In the genomic region with DNA sequence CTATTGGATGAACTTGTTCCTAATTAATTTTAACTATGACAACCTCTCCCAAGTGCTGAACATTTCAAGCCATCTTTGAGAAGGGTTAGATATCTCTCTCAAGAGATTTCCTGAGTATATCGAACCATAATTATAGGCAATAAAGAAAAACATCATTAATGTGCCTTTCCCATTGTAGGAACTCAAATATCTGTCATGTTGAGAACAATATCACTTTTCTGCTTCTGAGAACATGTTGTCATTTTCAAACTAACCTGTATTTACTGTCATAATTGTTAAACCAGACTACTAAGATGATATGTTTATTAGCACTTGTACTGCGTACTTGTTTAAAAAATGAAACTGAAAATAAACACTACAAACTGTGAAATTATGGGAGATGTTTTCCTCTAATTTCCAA, we compare ENCODE assay signal across 2 cellular contexts.
TF ChIP-seq lines count a peak whose summit lies in the region.

No MANE protein-coding gene starts in this region.

TF ChIP-seq in liver, 16 proteins besides CTCF, POLR2A, EP300 and RAD21 (continued from another document):
- TF ChIP-seq, protein P1, sequence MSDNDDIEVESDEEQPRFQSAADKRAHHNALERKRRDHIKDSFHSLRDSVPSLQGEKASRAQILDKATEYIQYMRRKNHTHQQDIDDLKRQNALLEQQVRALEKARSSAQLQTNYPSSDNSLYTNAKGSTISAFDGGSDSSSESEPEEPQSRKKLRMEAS (IDR thresholded peaks at IDR 0.05) = no peak
- TF ChIP-seq, protein P2, sequence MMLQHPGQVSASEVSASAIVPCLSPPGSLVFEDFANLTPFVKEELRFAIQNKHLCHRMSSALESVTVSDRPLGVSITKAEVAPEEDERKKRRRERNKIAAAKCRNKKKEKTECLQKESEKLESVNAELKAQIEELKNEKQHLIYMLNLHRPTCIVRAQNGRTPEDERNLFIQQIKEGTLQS (IDR thresholded peaks at IDR 0.05) = no peak
- TF ChIP-seq NR2F2 (IDR thresholded peaks at IDR 0.05) (no peak), HNF4A (conservative IDR thresholded peaks at IDR 0.05) (no peak), HNF4G (IDR thresholded peaks at IDR 0.05) (no peak), SP1 (IDR thresholded peaks at IDR 0.05) (no peak), GABPA (IDR thresholded peaks at IDR 0.05 in 1 of 2, conservative IDR thresholded peaks at IDR 0.05 in 1 of 2) (no peak), TAF1 (conservative IDR thresholded peaks at IDR 0.05) (no peak)
- TF ChIP-seq, protein P3, sequence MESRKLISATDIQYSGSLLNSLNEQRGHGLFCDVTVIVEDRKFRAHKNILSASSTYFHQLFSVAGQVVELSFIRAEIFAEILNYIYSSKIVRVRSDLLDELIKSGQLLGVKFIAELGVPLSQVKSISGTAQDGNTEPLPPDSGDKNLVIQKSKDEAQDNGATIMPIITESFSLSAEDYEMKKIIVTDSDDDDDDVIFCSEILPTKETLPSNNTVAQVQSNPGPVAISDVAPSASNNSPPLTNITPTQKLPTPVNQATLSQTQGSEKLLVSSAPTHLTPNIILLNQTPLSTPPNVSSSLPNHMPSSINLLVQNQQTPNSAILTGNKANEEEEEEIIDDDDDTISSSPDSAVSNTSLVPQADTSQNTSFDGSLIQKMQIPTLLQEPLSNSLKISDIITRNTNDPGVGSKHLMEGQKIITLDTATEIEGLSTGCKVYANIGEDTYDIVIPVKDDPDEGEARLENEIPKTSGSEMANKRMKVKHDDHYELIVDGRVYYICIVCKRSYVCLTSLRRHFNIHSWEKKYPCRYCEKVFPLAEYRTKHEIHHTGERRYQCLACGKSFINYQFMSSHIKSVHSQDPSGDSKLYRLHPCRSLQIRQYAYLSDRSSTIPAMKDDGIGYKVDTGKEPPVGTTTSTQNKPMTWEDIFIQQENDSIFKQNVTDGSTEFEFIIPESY (IDR thresholded peaks at IDR 0.05) = no peak

TF ChIP-seq in HepG2, 621 proteins besides CTCF, POLR2A, EP300 and RAD21 (continued from another document):
- no peak for TF ChIP-seq EEA1 (CRISPR knock-in tag; IDR thresholded peaks at IDR 0.05; ENCODE audit: borderline replicate concordance)
- no peak for TF ChIP-seq NFIB (CRISPR knock-in tag; IDR thresholded peaks at IDR 0.05; ENCODE audit: borderline replicate concordance)
- TF ChIP-seq, protein P4, sequence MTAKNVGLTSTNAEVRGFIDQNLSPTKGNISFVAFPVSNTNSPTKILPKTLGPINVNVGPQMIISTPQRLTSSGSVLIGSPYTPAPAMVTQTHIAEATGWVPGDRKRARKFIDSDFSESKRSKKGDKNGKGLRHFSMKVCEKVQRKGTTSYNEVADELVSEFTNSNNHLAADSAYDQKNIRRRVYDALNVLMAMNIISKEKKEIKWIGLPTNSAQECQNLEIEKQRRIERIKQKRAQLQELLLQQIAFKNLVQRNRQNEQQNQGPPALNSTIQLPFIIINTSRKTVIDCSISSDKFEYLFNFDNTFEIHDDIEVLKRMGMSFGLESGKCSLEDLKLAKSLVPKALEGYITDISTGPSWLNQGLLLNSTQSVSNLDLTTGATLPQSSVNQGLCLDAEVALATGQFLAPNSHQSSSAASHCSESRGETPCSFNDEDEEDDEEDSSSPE (CRISPR knock-in tag; IDR thresholded peaks at IDR 0.05) = no peak
- TF ChIP-seq, protein P5, sequence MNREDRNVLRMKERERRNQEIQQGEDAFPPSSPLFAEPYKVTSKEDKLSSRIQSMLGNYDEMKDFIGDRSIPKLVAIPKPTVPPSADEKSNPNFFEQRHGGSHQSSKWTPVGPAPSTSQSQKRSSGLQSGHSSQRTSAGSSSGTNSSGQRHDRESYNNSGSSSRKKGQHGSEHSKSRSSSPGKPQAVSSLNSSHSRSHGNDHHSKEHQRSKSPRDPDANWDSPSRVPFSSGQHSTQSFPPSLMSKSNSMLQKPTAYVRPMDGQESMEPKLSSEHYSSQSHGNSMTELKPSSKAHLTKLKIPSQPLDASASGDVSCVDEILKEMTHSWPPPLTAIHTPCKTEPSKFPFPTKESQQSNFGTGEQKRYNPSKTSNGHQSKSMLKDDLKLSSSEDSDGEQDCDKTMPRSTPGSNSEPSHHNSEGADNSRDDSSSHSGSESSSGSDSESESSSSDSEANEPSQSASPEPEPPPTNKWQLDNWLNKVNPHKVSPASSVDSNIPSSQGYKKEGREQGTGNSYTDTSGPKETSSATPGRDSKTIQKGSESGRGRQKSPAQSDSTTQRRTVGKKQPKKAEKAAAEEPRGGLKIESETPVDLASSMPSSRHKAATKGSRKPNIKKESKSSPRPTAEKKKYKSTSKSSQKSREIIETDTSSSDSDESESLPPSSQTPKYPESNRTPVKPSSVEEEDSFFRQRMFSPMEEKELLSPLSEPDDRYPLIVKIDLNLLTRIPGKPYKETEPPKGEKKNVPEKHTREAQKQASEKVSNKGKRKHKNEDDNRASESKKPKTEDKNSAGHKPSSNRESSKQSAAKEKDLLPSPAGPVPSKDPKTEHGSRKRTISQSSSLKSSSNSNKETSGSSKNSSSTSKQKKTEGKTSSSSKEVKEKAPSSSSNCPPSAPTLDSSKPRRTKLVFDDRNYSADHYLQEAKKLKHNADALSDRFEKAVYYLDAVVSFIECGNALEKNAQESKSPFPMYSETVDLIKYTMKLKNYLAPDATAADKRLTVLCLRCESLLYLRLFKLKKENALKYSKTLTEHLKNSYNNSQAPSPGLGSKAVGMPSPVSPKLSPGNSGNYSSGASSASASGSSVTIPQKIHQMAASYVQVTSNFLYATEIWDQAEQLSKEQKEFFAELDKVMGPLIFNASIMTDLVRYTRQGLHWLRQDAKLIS (CRISPR knock-in tag; IDR thresholded peaks at IDR 0.05) = no peak
- TF ChIP-seq, protein P6, sequence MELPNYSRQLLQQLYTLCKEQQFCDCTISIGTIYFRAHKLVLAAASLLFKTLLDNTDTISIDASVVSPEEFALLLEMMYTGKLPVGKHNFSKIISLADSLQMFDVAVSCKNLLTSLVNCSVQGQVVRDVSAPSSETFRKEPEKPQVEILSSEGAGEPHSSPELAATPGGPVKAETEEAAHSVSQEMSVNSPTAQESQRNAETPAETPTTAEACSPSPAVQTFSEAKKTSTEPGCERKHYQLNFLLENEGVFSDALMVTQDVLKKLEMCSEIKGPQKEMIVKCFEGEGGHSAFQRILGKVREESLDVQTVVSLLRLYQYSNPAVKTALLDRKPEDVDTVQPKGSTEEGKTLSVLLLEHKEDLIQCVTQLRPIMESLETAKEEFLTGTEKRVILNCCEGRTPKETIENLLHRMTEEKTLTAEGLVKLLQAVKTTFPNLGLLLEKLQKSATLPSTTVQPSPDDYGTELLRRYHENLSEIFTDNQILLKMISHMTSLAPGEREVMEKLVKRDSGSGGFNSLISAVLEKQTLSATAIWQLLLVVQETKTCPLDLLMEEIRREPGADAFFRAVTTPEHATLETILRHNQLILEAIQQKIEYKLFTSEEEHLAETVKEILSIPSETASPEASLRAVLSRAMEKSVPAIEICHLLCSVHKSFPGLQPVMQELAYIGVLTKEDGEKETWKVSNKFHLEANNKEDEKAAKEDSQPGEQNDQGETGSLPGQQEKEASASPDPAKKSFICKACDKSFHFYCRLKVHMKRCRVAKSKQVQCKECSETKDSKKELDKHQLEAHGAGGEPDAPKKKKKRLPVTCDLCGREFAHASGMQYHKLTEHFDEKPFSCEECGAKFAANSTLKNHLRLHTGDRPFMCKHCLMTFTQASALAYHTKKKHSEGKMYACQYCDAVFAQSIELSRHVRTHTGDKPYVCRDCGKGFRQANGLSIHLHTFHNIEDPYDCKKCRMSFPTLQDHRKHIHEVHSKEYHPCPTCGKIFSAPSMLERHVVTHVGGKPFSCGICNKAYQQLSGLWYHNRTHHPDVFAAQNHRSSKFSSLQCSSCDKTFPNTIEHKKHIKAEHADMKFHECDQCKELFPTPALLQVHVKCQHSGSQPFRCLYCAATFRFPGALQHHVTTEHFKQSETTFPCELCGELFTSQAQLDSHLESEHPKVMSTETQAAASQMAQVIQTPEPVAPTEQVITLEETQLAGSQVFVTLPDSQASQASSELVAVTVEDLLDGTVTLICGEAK (IDR thresholded peaks at IDR 0.05) = no peak
- TF ChIP-seq, protein P6 (CRISPR knock-in tag; IDR thresholded peaks at IDR 0.05) = no peak
- no peak for TF ChIP-seq ZNF34 (CRISPR knock-in tag; IDR thresholded peaks at IDR 0.05; ENCODE audit: borderline replicate concordance)
- no peak for TF ChIP-seq ZNF335 (CRISPR knock-in tag; IDR thresholded peaks at IDR 0.05)
- no peak for TF ChIP-seq RXRB (CRISPR knock-in tag; IDR thresholded peaks at IDR 0.05; ENCODE audit: borderline replicate concordance)
- TF ChIP-seq ZNF441 (CRISPR knock-in tag; IDR thresholded peaks at IDR 0.05; ENCODE audit: borderline replicate concordance) = no peak
- TF ChIP-seq, protein P7, sequence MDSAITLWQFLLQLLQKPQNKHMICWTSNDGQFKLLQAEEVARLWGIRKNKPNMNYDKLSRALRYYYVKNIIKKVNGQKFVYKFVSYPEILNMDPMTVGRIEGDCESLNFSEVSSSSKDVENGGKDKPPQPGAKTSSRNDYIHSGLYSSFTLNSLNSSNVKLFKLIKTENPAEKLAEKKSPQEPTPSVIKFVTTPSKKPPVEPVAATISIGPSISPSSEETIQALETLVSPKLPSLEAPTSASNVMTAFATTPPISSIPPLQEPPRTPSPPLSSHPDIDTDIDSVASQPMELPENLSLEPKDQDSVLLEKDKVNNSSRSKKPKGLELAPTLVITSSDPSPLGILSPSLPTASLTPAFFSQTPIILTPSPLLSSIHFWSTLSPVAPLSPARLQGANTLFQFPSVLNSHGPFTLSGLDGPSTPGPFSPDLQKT (CRISPR knock-in tag; IDR thresholded peaks at IDR 0.05; ENCODE audit: borderline replicate concordance) = no peak
- TF ChIP-seq HMG20A (CRISPR knock-in tag; IDR thresholded peaks at IDR 0.05; ENCODE audit: borderline replicate concordance) = no peak
- TF ChIP-seq DR1 (CRISPR knock-in tag; IDR thresholded peaks at IDR 0.05) = no peak
- TF ChIP-seq, protein P8, sequence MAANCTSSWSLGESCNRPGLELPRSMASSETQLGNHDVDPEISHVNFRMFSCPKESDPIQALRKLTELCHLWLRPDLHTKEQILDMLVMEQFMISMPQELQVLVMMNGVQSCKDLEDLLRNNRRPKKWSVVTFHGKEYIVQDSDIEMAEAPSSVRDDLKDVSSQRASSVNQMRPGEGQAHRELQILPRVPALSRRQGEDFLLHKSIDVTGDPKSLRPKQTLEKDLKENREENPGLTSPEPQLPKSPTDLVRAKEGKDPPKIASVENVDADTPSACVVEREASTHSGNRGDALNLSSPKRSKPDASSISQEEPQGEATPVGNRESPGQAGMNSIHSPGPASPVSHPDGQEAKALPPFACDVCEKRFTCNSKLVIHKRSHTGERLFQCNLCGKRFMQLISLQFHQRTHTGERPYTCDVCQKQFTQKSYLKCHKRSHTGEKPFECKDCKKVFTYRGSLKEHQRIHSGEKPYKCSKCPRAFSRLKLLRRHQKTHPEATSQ (CRISPR knock-in tag; IDR thresholded peaks at IDR 0.05; ENCODE audit: borderline replicate concordance) = no peak
- no peak for TF ChIP-seq NFIC (IDR thresholded peaks at IDR 0.05; ENCODE audit: low read length)
- TF ChIP-seq POLR2G (IDR thresholded peaks at IDR 0.05; ENCODE audit: low read depth, low read length) = no peak
- no peak for TF ChIP-seq RXRA (CRISPR knock-in tag; IDR thresholded peaks at IDR 0.05)
